In the genomic region with DNA sequence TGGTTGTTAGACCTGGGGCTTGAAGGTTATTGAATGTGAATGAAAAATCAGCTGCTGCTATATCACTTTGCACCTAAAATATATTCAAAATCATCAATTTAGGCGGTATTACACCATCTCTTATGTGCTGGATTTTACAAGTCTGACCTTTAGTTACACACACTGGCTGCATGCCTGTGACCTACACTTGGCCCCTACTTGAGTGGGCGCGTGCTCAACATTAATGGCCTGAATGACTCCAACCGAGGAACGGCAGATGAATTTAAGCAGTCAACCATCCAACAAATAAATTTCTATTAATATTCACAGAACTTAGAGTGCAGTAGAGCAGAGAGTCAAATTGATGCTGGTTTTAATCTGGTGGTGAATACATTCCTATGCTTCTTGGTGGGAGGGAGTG, we compare ENCODE assay signal across 12 cellular contexts.
"Had no signal": no experiment of that assay in that cellular context is flagged by ENCODE, and none has a peak within 500 bp of the region (broad histone marks: within the 10 kb centered on the region; RNA-seq: fewer than 3 reads in every experiment).

No MANE protein-coding gene starts in this region.

- H3K9me3 ChIP-seq: psoas muscle had no signal

- FAIRE-seq: colon had no signal

- DNase-seq: activated CD4-positive, alpha-beta T cell treated with anti-CD3 and anti-CD28 coated beads, Interleukin-2, amount 50 U/mL, for 48 hours; activated naive CD4-positive, alpha-beta T cell treated with anti-CD3 and anti-CD28 coated beads, Interleukin-2, amount 50 U/mL, for 16 hours; foreskin melanocyte; sigmoid colon; WERI-Rb-1 had no signal

- H3K4me1 ChIP-seq: psoas muscle had no signal

- H3K27ac ChIP-seq: cardiac muscle cell, psoas muscle, sigmoid colon, WERI-Rb-1 had no signal

- H3K4me3 ChIP-seq: cardiac muscle cell, psoas muscle, sigmoid colon had no signal

- H3K36me3 ChIP-seq: cardiac muscle cell, sigmoid colon, WERI-Rb-1 had no signal

- ATAC-seq: activated T-helper 17 cell treated with anti-CD3 and anti-CD28 coated beads, Interleukin-2, amount 50 U/mL, for 72 hours; esophagus mucosa; left colon; psoas muscle; stimulated activated effector memory CD8-positive, alpha-beta T cell treated with anti-CD3 and anti-CD28 coated beads, Interleukin-12 subunit alpha, Interleukin-12 subunit beta, amount 100 ng/mL, for 72 hours had no signal

- H3K27me3 ChIP-seq: cardiac muscle cell, sigmoid colon had no signal
